ENCODE assay signal across 11 cellular contexts in the genomic region with DNA sequence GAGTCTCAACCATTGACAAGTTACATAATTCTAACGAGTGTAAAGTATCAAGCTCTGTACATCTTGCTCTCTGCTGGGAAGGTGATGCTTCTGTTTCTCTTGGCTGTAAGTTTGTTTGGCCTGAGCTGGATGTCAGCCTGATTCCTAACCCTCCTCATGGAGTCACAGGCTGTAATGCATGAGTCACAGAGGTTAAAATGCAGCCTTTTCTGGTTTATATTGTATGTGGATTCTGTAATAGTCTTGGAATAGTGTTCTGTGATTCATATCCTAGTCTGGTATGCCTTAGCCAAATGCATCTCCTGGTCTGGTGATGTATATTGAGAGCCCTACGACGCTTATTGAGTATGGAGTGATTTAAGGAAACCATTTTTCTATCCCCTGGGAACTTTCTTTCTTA.
DNase-seq lines count a peak whose midpoint lies in the region; ATAC-seq and TF ChIP-seq lines count a peak whose summit lies in the region.
"Had no signal": no experiment of that assay in that cellular context is flagged by ENCODE, and none has a peak within 500 bp of the region (broad histone marks: within the 10 kb centered on the region; RNA-seq: fewer than 3 reads in every experiment).

No MANE protein-coding gene starts in this region.

- 13 to 23% methylated on average over 3 of the region's 3 CpGs for WGBS in tibial nerve, 2 donors

- no peak overlapping the region for H2AFZ ChIP-seq in Karpas-422 (ENCODE audit: low read length)

- H3K9me2 ChIP-seq in Karpas-422 (replicated peaks; ENCODE audit: insufficient read depth, low read length) = no peaks in the 10 kb centered on the region

- peaks cover 6% of the 10 kb centered on the region for H3K27me3 Mint-ChIP-seq in activated CD4-positive, alpha-beta T cell treated with anti-CD3 and anti-CD28 coated beads for 36 hours

- intact Hi-C loops in posterior cingulate gyrus (cut with DNase I) = no loop called here
- intact Hi-C loops in activated CD4-positive, alpha-beta T cell treated with anti-CD3 and anti-CD28 coated beads for 36 hours (cut with DNase I, micrococcal nuclease) = no loop called here

- TF ChIP-seq CTCF in tibial nerve (IDR thresholded peaks at IDR 0.05) = no peak

- ATAC-seq in activated CD4-positive, alpha-beta T cell treated with anti-CD3 and anti-CD28 coated beads for 36 hours = no peak
- ATAC-seq: K562 had no signal

- H3K4me3 Mint-ChIP-seq in activated CD4-positive, alpha-beta T cell treated with anti-CD3 and anti-CD28 coated beads for 36 hours = no peak overlapping the region
- H3K4me3 Mint-ChIP-seq: activated B cell treated with CpG ODN at 0.5 μM for 24 hours had no signal

- H3K27me3 ChIP-seq in tibial nerve = no peaks in the 10 kb centered on the region
- H3K27me3 ChIP-seq in Karpas-422 (ENCODE audit: low read length) = no peaks in the 10 kb centered on the region

- no peak overlapping the region for H3K27ac Mint-ChIP-seq in activated CD4-positive, alpha-beta T cell treated with anti-CD3 and anti-CD28 coated beads for 36 hours
- H3K27ac Mint-ChIP-seq: activated B cell treated with CpG ODN at 0.5 μM for 24 hours had no signal

- CTCF ChIA-PET in activated CD4-positive, alpha-beta T cell treated with anti-CD3 and anti-CD28 coated beads for 36 hours (lab: Charles Lee) = no interaction called here

- no peaks in the 10 kb centered on the region for H3K9me3 Mint-ChIP-seq in activated CD4-positive, alpha-beta T cell treated with anti-CD3 and anti-CD28 coated beads for 36 hours (ENCODE audit: low read depth)
- H3K9me3 Mint-ChIP-seq: activated B cell treated with CpG ODN at 0.5 μM for 24 hours had no signal

- TF ChIP-seq POLR2A in tibial nerve (IDR thresholded peaks at IDR 0.05) = no peak

- POLR2A ChIA-PET in activated CD4-positive, alpha-beta T cell treated with anti-CD3 and anti-CD28 coated beads for 36 hours (lab: Charles Lee) = interaction anchor here (0.6 kb wide), 1 partner anchor 164 kb away, joined by 3 read pairs; no protein-coding TSS in a partner anchor

- H3K4me2 ChIP-seq in Karpas-422 (ENCODE audit: low read depth, low read length, poor library complexity, severe bottlenecking) = no peak overlapping the region

- H3K4me3 ChIP-seq in tibial nerve = no peak overlapping the region
- no peak overlapping the region for H3K4me3 ChIP-seq in Karpas-422 (ENCODE audit: low read length)
- H3K4me3 ChIP-seq: K562 had no signal

- H3K27ac ChIP-seq in tibial nerve = peak overlapping the region in 2 of 4 donors; percentile 40 to 50
- H3K27ac ChIP-seq in Karpas-422 (ENCODE audit: low read length) = no peak overlapping the region

- H3K9me3 ChIP-seq in tibial nerve (no peaks in the 10 kb centered on the region), Karpas-422 (ENCODE audit: low read length) (no peaks in the 10 kb centered on the region)

- H4K20me1 ChIP-seq in Karpas-422 (ENCODE audit: insufficient read depth, low read depth, low read length) = no peaks in the 10 kb centered on the region

- DNase-seq in HT1080 (ENCODE audit: low read depth) = peak; percentile 100
- peak; percentile 98 for DNase-seq in brain pericyte (ENCODE audit: low read depth, low spot score)
- peak; percentile 99 for DNase-seq in kidney glomerular epithelial cell (lab: John Stamatoyannopoulos, UW)
- DNase-seq in tibial nerve (ENCODE audit: low spot score in 2 of 2) = peak in 1 of 2 donors; percentile 51
- DNase-seq in Karpas-422 = no peak
- no peak for DNase-seq in posterior cingulate gyrus
- no peak for DNase-seq in activated CD4-positive, alpha-beta T cell treated with anti-CD3 and anti-CD28 coated beads for 36 hours
- no peak for DNase-seq in NCI-H1930 (lab: John Stamatoyannopoulos, UW)
- DNase-seq: activated B cell treated with CpG ODN at 0.5 μM for 24 hours, head of caudate nucleus had no signal

- no peak overlapping the region for H3K9ac ChIP-seq in Karpas-422 (ENCODE audit: low read length)

- no peaks in the 10 kb centered on the region for H3K79me2 ChIP-seq in Karpas-422 (ENCODE audit: low read length)

- peak; percentile 12 to 79 for TF ChIP-seq EP300 in tibial nerve (IDR thresholded peaks at IDR 0.05)

- peaks cover 0 to 37% (median 4%) of the 10 kb centered on the region in 4 donors for H3K4me1 ChIP-seq in tibial nerve
- no peaks in the 10 kb centered on the region for H3K4me1 ChIP-seq in Karpas-422 (ENCODE audit: low read length)

- H3K36me3 Mint-ChIP-seq in activated CD4-positive, alpha-beta T cell treated with anti-CD3 and anti-CD28 coated beads for 36 hours (ENCODE audit: low read depth) = no peaks in the 10 kb centered on the region

- H3K36me3 ChIP-seq in tibial nerve (no peaks in the 10 kb centered on the region), Karpas-422 (ENCODE audit: insufficient read depth, low read length) (no peaks in the 10 kb centered on the region)

- H3K4me1 Mint-ChIP-seq in activated CD4-positive, alpha-beta T cell treated with anti-CD3 and anti-CD28 coated beads for 36 hours = no peaks in the 10 kb centered on the region
- H3K4me1 Mint-ChIP-seq: activated B cell treated with CpG ODN at 0.5 μM for 24 hours had no signal

Comparison
In these comparisons a context has a peak if more than half of its experiments do, and no peak if none do; other contexts are left out.
1. DNase-seq: peak in HT1080 (single experiment), brain pericyte (single experiment) and kidney glomerular epithelial cell (single experiment); none in Karpas-422 (single experiment), posterior cingulate gyrus (0 of 10), activated CD4-positive, alpha-beta T cell treated with anti-CD3 and anti-CD28 coated beads for 36 hours (single experiment) and NCI-H1930 (0 of 2).